In the genomic region with DNA sequence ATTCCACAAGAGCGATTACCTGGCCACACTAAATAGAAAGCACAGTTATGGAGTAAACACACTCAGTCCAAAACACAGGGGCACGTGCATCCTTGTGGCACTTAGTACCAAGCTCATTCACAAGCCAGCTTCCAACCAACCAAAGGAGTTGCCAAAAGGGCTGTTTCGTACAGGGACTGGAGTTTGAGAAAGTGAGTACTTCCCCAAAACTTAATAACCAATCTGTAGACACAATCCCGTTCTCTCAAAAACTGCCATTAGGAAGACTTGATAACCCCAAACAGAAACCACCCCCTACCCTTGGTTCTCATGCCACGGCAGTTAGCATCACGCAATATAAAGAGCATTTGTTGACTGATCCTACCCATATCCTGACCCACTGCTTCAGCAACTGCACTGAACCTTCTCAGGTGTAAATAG, we compare ENCODE assay signal across 9 cellular contexts.
A peak's percentile ranks its signal among the peaks of the same experiment; 100 is the strongest.
DNase-seq lines count a peak whose midpoint lies in the region; ATAC-seq, FAIRE-seq and TF ChIP-seq lines count a peak whose summit lies in the region.
"Had no signal": no experiment of that assay in that cellular context is flagged by ENCODE, and none has a peak within 500 bp of the region (broad histone marks: within the 10 kb centered on the region; RNA-seq: fewer than 3 reads in every experiment).

No MANE protein-coding gene starts in this region.

- intact Hi-C loops in natural killer cell (cut with micrococcal nuclease), result no loop called here

- DNase-seq in AML-193 (lab: John Stamatoyannopoulos, UW) (peak; percentile 41 to 47), SK-MEL-5 (ENCODE audit: low read depth, low spot score) (peak; percentile 1), natural killer cell (no peak), T-helper 9 cell (no peak), HTR-8/SVneo (ENCODE audit: insufficient read length, low spot score) (no peak), NCI-H1694 treated with DMSO at 0.1 percent for 48 hours (lab: John Stamatoyannopoulos, UW) (no peak)

- peak overlapping the region; percentile 82 for H3K4me3 Mint-ChIP-seq in natural killer cell

- no peaks in the 10 kb centered on the region for H3K9me3 Mint-ChIP-seq in natural killer cell

- peaks cover 24 to 48% of the 10 kb centered on the region in 2 donors for H3K4me1 Mint-ChIP-seq in natural killer cell

- FAIRE-seq in HTR-8/SVneo (lab: Jason Lieb, UNC), result no peak
- FAIRE-seq: islet of Langerhans had no signal

- no peaks in the 10 kb centered on the region for H3K27me3 Mint-ChIP-seq in natural killer cell (ENCODE audit: low read depth in 2 of 2)

- in situ Hi-C loops in SK-MEL-5 (cut with HindIII; ENCODE audit: low pct_unique_long_range_greater_than_20kb, low sequenced_read_pairs), result no loop called here

- H3K27ac Mint-ChIP-seq in natural killer cell, result no peak overlapping the region

- ATAC-seq in GM21723 (IDR thresholded peaks at IDR 0.05; ENCODE audit: unreplicated experiment) (peak; percentile 7), esophagus mucosa (peak; percentile 5), natural killer cell (peak in 1 of 3 donors; percentile 20)

- no peaks in the 10 kb centered on the region for H3K36me3 Mint-ChIP-seq in natural killer cell

- TF ChIP-seq CTCF in natural killer cell (IDR thresholded peaks at IDR 0.05), result no peak

Comparison
In these comparisons a context has a peak if more than half of its experiments do, and no peak if none do; other contexts are left out.
1. DNase-seq: peak in AML-193 (2 of 2) and SK-MEL-5 (single experiment); none in natural killer cell (single experiment), T-helper 9 cell (single experiment), HTR-8/SVneo (single experiment) and NCI-H1694 treated with DMSO at 0.1 percent for 48 hours (single experiment).